Comparison of ENCODE assay signal across 1 cellular context in genomic region chr10:21724695-21725371, GRCh38.
TF ChIP-seq lines count a peak whose summit lies in the region.

No MANE protein-coding gene starts in this region.

TF ChIP-seq in HepG2, 621 proteins besides CTCF, POLR2A, EP300 and RAD21 (continued from another document and continues in another):
- TF ChIP-seq USF2 (IDR thresholded peaks at IDR 0.05; ENCODE audit: low read depth, low read length): no peak
- peak; percentile 82; the same call in 1 of the 2 replicates for TF ChIP-seq USF2 (CRISPR knock-in tag; IDR thresholded peaks at IDR 0.05; ENCODE audit: borderline replicate concordance)
- peak; percentile 97 for TF ChIP-seq LCORL (IDR thresholded peaks at IDR 0.05)
- TF ChIP-seq LCORL (CRISPR knock-in tag; IDR thresholded peaks at IDR 0.05): 0 out of 2 replicates have a peak, but pooled peaks have one; percentile 27
- no peak for TF ChIP-seq SNAPC2 (CRISPR knock-in tag; IDR thresholded peaks at IDR 0.05)
- TF ChIP-seq SIX1 (CRISPR knock-in tag; IDR thresholded peaks at IDR 0.05; ENCODE audit: borderline replicate concordance): peak; percentile 43; the same call in 1 of the 2 replicates
- no peak for TF ChIP-seq DNMT1 (CRISPR knock-in tag; IDR thresholded peaks at IDR 0.05)
- peak; percentile 67 for TF ChIP-seq TARDBP (CRISPR knock-in tag; IDR thresholded peaks at IDR 0.05)
- TF ChIP-seq NCOA2 (CRISPR knock-in tag; IDR thresholded peaks at IDR 0.05): 0 out of 2 replicates have a peak, but pooled peaks have one; percentile 37
- peak; percentile 48; the same call in 1 of the 2 replicates for TF ChIP-seq IKZF5 (CRISPR knock-in tag; IDR thresholded peaks at IDR 0.05)
- peak; percentile 42; the same call in 1 of the 2 replicates for TF ChIP-seq ZNF878 (CRISPR knock-in tag; IDR thresholded peaks at IDR 0.05)
- no peak for TF ChIP-seq SOX6 (IDR thresholded peaks at IDR 0.05)
- peak; percentile 71 for TF ChIP-seq SOX6 (CRISPR knock-in tag; IDR thresholded peaks at IDR 0.05)
- no peak for TF ChIP-seq ZNF280D (CRISPR knock-in tag; IDR thresholded peaks at IDR 0.05)
- peak; percentile 15 for TF ChIP-seq SKI (IDR thresholded peaks at IDR 0.05; ENCODE audit: partially characterized antibody)
- TF ChIP-seq DDIT3 (CRISPR knock-in tag; IDR thresholded peaks at IDR 0.05): peak; percentile 83; the same call in 1 of the 2 replicates
- TF ChIP-seq RFX5 (IDR thresholded peaks at IDR 0.05; ENCODE audit: low read depth, low read length): peak; percentile 51; the same call in 1 of the 2 replicates
- TF ChIP-seq SRF (IDR thresholded peaks at IDR 0.05; ENCODE audit: low read depth, low read length): peak; percentile 99
- 0 out of 2 replicates have a peak, but pooled peaks have one; percentile 25 for TF ChIP-seq ARNT2 (CRISPR knock-in tag; IDR thresholded peaks at IDR 0.05; ENCODE audit: low read depth)
- 0 out of 2 replicates have a peak, but pooled peaks have one; percentile 33 for TF ChIP-seq RFXAP (CRISPR knock-in tag; IDR thresholded peaks at IDR 0.05; ENCODE audit: borderline replicate concordance)
- no peak for TF ChIP-seq BHLHE40 (IDR thresholded peaks at IDR 0.05; ENCODE audit: low read length)
- 0 out of 2 replicates have a peak, but pooled peaks have one; percentile 14 for TF ChIP-seq MAX (IDR thresholded peaks at IDR 0.05)
- 0 out of 2 replicates have a peak, but pooled peaks have one; percentile 28 for TF ChIP-seq ZNF639 (CRISPR knock-in tag; conservative IDR thresholded peaks at IDR 0.05)
- peak; percentile 89 for TF ChIP-seq ARID5B (CRISPR knock-in tag; IDR thresholded peaks at IDR 0.05)
- TF ChIP-seq SMARCC2 (IDR thresholded peaks at IDR 0.05): no peak
- TF ChIP-seq ASH2L (IDR thresholded peaks at IDR 0.05; ENCODE audit: insufficient read length, low read depth, low read length): peak; percentile 61
- peak; percentile 31; the same call in 1 of the 2 replicates for TF ChIP-seq YEATS4 (CRISPR knock-in tag; IDR thresholded peaks at IDR 0.05; ENCODE audit: borderline replicate concordance)
- TF ChIP-seq ZNF629 (CRISPR knock-in tag; conservative IDR thresholded peaks at IDR 0.05): peak; percentile 68
- 0 out of 2 replicates have a peak, but pooled peaks have one; percentile 42 for TF ChIP-seq RERE (CRISPR knock-in tag; IDR thresholded peaks at IDR 0.05; ENCODE audit: low read depth)
- TF ChIP-seq AHDC1 (CRISPR knock-in tag; IDR thresholded peaks at IDR 0.05; ENCODE audit: borderline replicate concordance): peak; percentile 77; the same call in 1 of the 2 replicates
- peak; percentile 100 for TF ChIP-seq CEBPB (IDR thresholded peaks at IDR 0.05; ENCODE audit: borderline replicate concordance, low read depth, low read length)
